ENCODE assay signal across 18 cellular contexts in genomic region chr6:124393536-124393935, GRCh38.
"Had no signal": no experiment of that assay in that cellular context is flagged by ENCODE, and none has a peak within 500 bp of the region (broad histone marks: within the 10 kb centered on the region; RNA-seq: fewer than 3 reads in every experiment).

No MANE protein-coding gene starts in this region.

- H3K4me3 ChIP-seq: adrenal gland, body of pancreas, gastroesophageal sphincter, heart right ventricle, lower lobe of right lung, tibial artery, uterus had no signal

- H3K9me3 ChIP-seq: adrenal gland, body of pancreas, lower lobe of right lung, tibial artery, uterus had no signal

- H3K27ac ChIP-seq: adrenal gland, body of pancreas, gastroesophageal sphincter, heart right ventricle, lower lobe of right lung, tibial artery, uterus, VCaP had no signal

- H3K4me1 ChIP-seq: adrenal gland, body of pancreas, gastroesophageal sphincter, heart right ventricle, lower lobe of right lung, tibial artery, uterus had no signal

- ATAC-seq: body of pancreas; gastroesophageal sphincter; heart right ventricle; left colon; lower lobe of right lung; stimulated activated naive B cell treated with anti-CD40 and anti-IgM and Interleukin-4, amounts not matched to agents 10 μg/mL and 1 μg/mL and 100 μg/mL, for 72 hours had no signal

- DNase-seq: activated CD4-positive, alpha-beta memory T cell treated with anti-CD3 and anti-CD28 coated beads for 36 hours; activated effector memory CD4-positive, alpha-beta T cell treated with anti-CD3 and anti-CD28 coated beads, Interleukin-2, amount 50 U/mL, for 16 hours; activated T-cell treated with anti-CD3 and anti-CD28 coated beads, Interleukin-2, amount 50 U/mL, for 48 hours; adrenal gland; body of pancreas; cortex of kidney; effector CD8-positive, alpha-beta T cell; heart right ventricle; left colon; lower lobe of right lung; nephron progenitor cell; occipital lobe; stimulated activated CD4-positive, alpha-beta T cell treated with anti-CD3 and anti-CD28 coated beads, Interleukin-2, amount 100 ng/mL, for 48 hours; stimulated activated naive B cell treated with anti-CD40 and anti-IgM and Interleukin-4, amounts not matched to agents 10 μg/mL and 1 μg/mL and 100 μg/mL, for 72 hours; tibial artery; uterus had no signal

- H3K27me3 ChIP-seq: adrenal gland, body of pancreas, gastroesophageal sphincter, heart right ventricle, tibial artery, uterus had no signal

- H3K36me3 ChIP-seq: adrenal gland, gastroesophageal sphincter, heart right ventricle, lower lobe of right lung, tibial artery, uterus had no signal
